ENCODE assay signal across 1 cellular context in genomic region chr16:30065943-30066881, GRCh38.
TF ChIP-seq lines count a peak whose summit lies in the region.

No MANE protein-coding gene starts in this region.

TF ChIP-seq in H1, 55 proteins besides CTCF, POLR2A, EP300 and RAD21 (continued from another document):
- TF ChIP-seq, protein P1, sequence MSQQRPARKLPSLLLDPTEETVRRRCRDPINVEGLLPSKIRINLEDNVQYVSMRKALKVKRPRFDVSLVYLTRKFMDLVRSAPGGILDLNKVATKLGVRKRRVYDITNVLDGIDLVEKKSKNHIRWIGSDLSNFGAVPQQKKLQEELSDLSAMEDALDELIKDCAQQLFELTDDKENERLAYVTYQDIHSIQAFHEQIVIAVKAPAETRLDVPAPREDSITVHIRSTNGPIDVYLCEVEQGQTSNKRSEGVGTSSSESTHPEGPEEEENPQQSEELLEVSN (IDR thresholded peaks at IDR 0.05) = no peak
